8 cellular contexts compared by ENCODE assay signal in the genomic region with DNA sequence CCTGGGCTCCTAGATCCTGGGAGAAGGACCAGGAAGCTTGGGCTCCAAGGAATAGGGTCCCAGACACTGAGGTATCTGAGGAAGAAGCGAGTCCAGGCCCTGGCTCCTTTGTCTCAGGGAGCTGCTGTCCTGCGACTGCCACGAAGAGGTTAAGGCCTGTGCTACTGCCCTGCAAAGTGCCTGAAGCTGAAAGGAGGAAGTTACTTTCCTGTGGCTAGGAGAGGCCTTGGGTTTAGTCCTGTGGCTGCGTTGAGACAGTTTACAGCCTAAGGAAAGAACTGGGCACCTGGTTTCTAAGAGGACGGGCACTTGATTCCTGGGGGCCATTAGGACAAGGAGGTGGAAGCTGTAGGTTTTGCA. TPM values are rescaled to one million over a fixed set of nuclear protein-coding genes. Genes with fewer than 3 reads are reported as not detected.
DNase-seq lines count a peak whose midpoint lies in the region; ATAC-seq and TF ChIP-seq lines count a peak whose summit lies in the region.

No MANE protein-coding gene starts in this region.

- H3K27ac ChIP-seq in cardiac muscle cell (peak overlapping the region; percentile 100), mesodermal cell (ENCODE audit: low read depth, low read length, severe bottlenecking) (peak overlapping the region; percentile 45), foreskin keratinocyte (no peak overlapping the region)

- peak overlapping the region; percentile 51 for H3K9ac ChIP-seq in adipocyte (ENCODE audit: low read length)

- H3K4me3 ChIP-seq in cardiac muscle cell (peak overlapping the region; percentile 70), adipocyte (ENCODE audit: low read length) (peak overlapping the region; percentile 47), mesodermal cell (ENCODE audit: extremely low read depth, insufficient read depth, low read length, poor library complexity, severe bottlenecking) (peak overlapping the region; percentile 85)

- H3K4me1 ChIP-seq in cardiac muscle cell (ENCODE audit: low read depth): no peaks in the 10 kb centered on the region
- H3K4me1 ChIP-seq in adipocyte (ENCODE audit: control insufficient read depth, insufficient read depth, low read length): peaks cover 8% of the 10 kb centered on the region
- H3K4me1 ChIP-seq in mesodermal cell (ENCODE audit: control insufficient read depth, insufficient read depth, low read length, poor library complexity, severe bottlenecking): peaks cover 18% of the 10 kb centered on the region
- H3K4me1 ChIP-seq in foreskin keratinocyte: no peaks in the 10 kb centered on the region

- no peaks in the 10 kb centered on the region for H3K9me3 ChIP-seq in cardiac muscle cell (ENCODE audit: low read depth)
- H3K9me3 ChIP-seq in adipocyte (ENCODE audit: control insufficient read depth, low read length): no peaks in the 10 kb centered on the region
- H3K9me3 ChIP-seq in mesodermal cell (ENCODE audit: control insufficient read depth, low read length): no peaks in the 10 kb centered on the region

- ATAC-seq in left ventricle myocardium superior (no peak), foreskin keratinocyte (no peak), HG03457 (IDR thresholded peaks at IDR 0.05; ENCODE audit: unreplicated experiment) (no peak)

- DNase-seq in cardiac muscle cell (ENCODE audit: low read depth in 1 of 2, low spot score in 1 of 2): no peak
- DNase-seq in left ventricle myocardium superior: no peak
- no peak for DNase-seq in adipocyte (ENCODE audit: low read depth)
- DNase-seq in cerebellar nuclear complex (lab: John Stamatoyannopoulos, UW): no peak
- no peak for DNase-seq in foreskin keratinocyte
- DNase-seq in islet precursor cell: no peak

- TF ChIP-seq CTCF in cardiac muscle cell (IDR thresholded peaks at IDR 0.05; ENCODE audit: low read depth, low read length) (no peak), foreskin keratinocyte (conservative IDR thresholded peaks at IDR 0.05) (no peak)

- H3K36me3 ChIP-seq in cardiac muscle cell (peaks cover 6% of the 10 kb centered on the region), adipocyte (ENCODE audit: control insufficient read depth, insufficient read depth, low read length, severe bottlenecking) (peaks cover 16% of the 10 kb centered on the region), mesodermal cell (ENCODE audit: control insufficient read depth, insufficient read depth, low read length) (peaks cover 50% of the 10 kb centered on the region)

- H3K27me3 ChIP-seq in cardiac muscle cell: no peaks in the 10 kb centered on the region
- H3K27me3 ChIP-seq in adipocyte (replicated peaks; ENCODE audit: control insufficient read depth, insufficient read depth, low read length): no peaks in the 10 kb centered on the region
- H3K27me3 ChIP-seq in foreskin keratinocyte: no peaks in the 10 kb centered on the region

- WGBS in mesodermal cell (ENCODE audit: insufficient coverage in 2 of 2), 2 experiments: 87 to 96% methylated on average over 5 of the region's 5 CpGs

- intact Hi-C loops in left ventricle myocardium superior (cut with micrococcal nuclease): no loop called here

RNA-seq across cellular contexts. Expression of a gene that starts 2.8 kb away (rescaled TPM):
- total RNA-seq in cardiac muscle cell (115 and 150 TPM in 2 replicates), left ventricle myocardium superior (112 TPM), foreskin keratinocyte (22.8 and 31.4 TPM in 2 replicates)
- polyA plus RNA-seq in cardiac muscle cell (166 and 183 TPM in 2 replicates), foreskin keratinocyte (23.2 and 25.3 TPM in 2 replicates)
- polyA plus RNA-seq in mesodermal cell (2013, experiment 1 of 2): 78.4 TPM
- polyA plus RNA-seq in mesodermal cell (2013, experiment 2 of 2): 65.5 TPM

RNA-seq across cellular contexts. Expression of a gene that starts 11.5 kb away (rescaled TPM):
- total RNA-seq in cardiac muscle cell (0.63 and 4.3 TPM in 2 replicates), left ventricle myocardium superior (not detected), foreskin keratinocyte (0.07 TPM in 1 of 2 replicates, not detected in the other)
- polyA plus RNA-seq in cardiac muscle cell (3.2 and 4.2 TPM in 2 replicates), foreskin keratinocyte (0.02 and 0.03 TPM in 2 replicates)
- polyA plus RNA-seq in mesodermal cell (2013, experiment 1 of 2): 1.5 TPM
- polyA plus RNA-seq in mesodermal cell (2013, experiment 2 of 2): 0.71 TPM

RNA-seq across cellular contexts. Expression of a gene that starts 38.6 kb away (rescaled TPM):
- 0.60 and 1.9 TPM in 2 replicates for total RNA-seq in cardiac muscle cell
- polyA plus RNA-seq in cardiac muscle cell: 0.11 and 0.19 TPM in 2 replicates
- total RNA-seq in left ventricle myocardium superior: not detected
- 60.5 TPM for polyA plus RNA-seq in mesodermal cell (2013, experiment 1 of 2)
- polyA plus RNA-seq in mesodermal cell (2013, experiment 2 of 2): 35.9 TPM
- not detected in 2 replicates for total RNA-seq in foreskin keratinocyte
- polyA plus RNA-seq in foreskin keratinocyte: not detected in 2 replicates

RNA-seq across cellular contexts. Expression of a gene that starts 46.4 kb away (rescaled TPM):
- total RNA-seq in cardiac muscle cell (0.21 TPM in 1 of 2 replicates, not detected in the other), left ventricle myocardium superior (0.22 TPM), foreskin keratinocyte (not detected in 2 replicates)
- polyA plus RNA-seq in cardiac muscle cell (not detected in 2 replicates), foreskin keratinocyte (not detected in 2 replicates)
- polyA plus RNA-seq in mesodermal cell (2013, experiment 1 of 2): 0.11 TPM
- polyA plus RNA-seq in mesodermal cell (2013, experiment 2 of 2): not detected
